28 cellular contexts compared by ENCODE assay signal in the genomic region with DNA sequence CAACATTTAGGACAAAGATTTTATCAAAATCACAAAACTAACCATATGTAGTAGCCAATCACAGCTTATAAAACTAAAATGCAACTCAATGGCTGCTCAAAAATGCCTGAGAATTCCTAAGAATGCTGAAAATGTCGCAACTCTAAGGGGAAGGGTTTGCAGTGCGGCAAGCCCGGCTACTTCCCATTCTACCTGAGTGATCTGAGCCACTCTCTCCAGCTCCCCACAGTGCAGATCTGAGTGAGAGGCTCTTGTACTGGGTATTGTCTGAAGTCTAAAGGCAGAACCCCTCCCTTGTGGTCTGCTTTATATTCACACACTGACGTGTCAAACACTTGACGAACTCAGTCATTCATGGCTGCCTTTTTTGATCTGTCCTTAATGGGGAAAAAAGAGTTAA. TPM values are rescaled to one million over a fixed set of nuclear protein-coding genes. Genes with fewer than 3 reads are reported as not detected.
DNase-seq lines count a peak whose midpoint lies in the region; ATAC-seq and TF ChIP-seq lines count a peak whose summit lies in the region.
"Had no signal": no experiment of that assay in that cellular context is flagged by ENCODE, and none has a peak within 500 bp of the region (broad histone marks: within the 10 kb centered on the region; RNA-seq: fewer than 3 reads in every experiment).

No MANE protein-coding gene starts in this region.

- H3K14ac ChIP-seq in H9 (ENCODE audit: insufficient read depth, low read length) = no peak overlapping the region

- H3K9me3 ChIP-seq in H9 (ENCODE audit: control insufficient read depth, low read depth, low read length) (no peaks in the 10 kb centered on the region), osteoblast (ENCODE audit: low read depth, low read length) (no peaks in the 10 kb centered on the region)
- H3K9me3 ChIP-seq: MG63, transverse colon had no signal

- H4K91ac ChIP-seq in H9 (ENCODE audit: insufficient read length, low read depth, low read length) = no peak overlapping the region

- H3K18ac ChIP-seq in H9 (ENCODE audit: insufficient read length, low read depth, low read length) = no peak overlapping the region

- no peak overlapping the region for H2BK120ac ChIP-seq in H9 (ENCODE audit: low read depth, low read length, poor library complexity, severe bottlenecking)

- ATAC-seq in HG02642 (IDR thresholded peaks at IDR 0.05; ENCODE audit: poor library complexity, unreplicated experiment) = no peak
- ATAC-seq: activated CD8-positive, alpha-beta T cell treated with anti-CD3 and anti-CD28 coated beads, Interleukin-2, amount 10 ng/mL, durations not matched to agents 7 days and 5 days; PC-3; stimulated activated naive CD8-positive, alpha-beta T cell treated with anti-CD3 and anti-CD28 coated beads, Interleukin-15, amount 100 ng/mL, for 72 hours had no signal

- no peak overlapping the region for H2BK15ac ChIP-seq in H9 (ENCODE audit: low read depth, low read length)

- H3K27me3 Mint-ChIP-seq in H9 (ENCODE audit: low read depth) = no peaks in the 10 kb centered on the region
- H3K27me3 Mint-ChIP-seq: IgD-negative memory B cell; stimulated activated naive CD8-positive, alpha-beta T cell treated with anti-CD3 and anti-CD28 coated beads, Interleukin-15, amount 100 ng/mL, for 72 hours had no signal

- H2BK12ac ChIP-seq in H9 (ENCODE audit: insufficient read length, low read depth, low read length) = no peak overlapping the region

- no peaks in the 10 kb centered on the region for H4K20me1 ChIP-seq in H9 (ENCODE audit: control insufficient read depth, insufficient read depth, insufficient read length)
- H4K20me1 ChIP-seq in osteoblast (ENCODE audit: insufficient read depth, low read length) = no peaks in the 10 kb centered on the region

- H3K9ac ChIP-seq in H9 (ENCODE audit: extremely low read depth, insufficient read length, low read length) = no peak overlapping the region

- no peak overlapping the region for H3K4me3 Mint-ChIP-seq in H9
- H3K4me3 Mint-ChIP-seq: activated CD8-positive, alpha-beta T cell treated with anti-CD3 and anti-CD28 coated beads, Interleukin-2, amount 10 ng/mL, durations not matched to agents 7 days and 5 days; IgD-negative memory B cell; immature natural killer cell; stimulated activated naive CD8-positive, alpha-beta T cell treated with anti-CD3 and anti-CD28 coated beads, Interleukin-15, amount 100 ng/mL, for 72 hours had no signal

- H3K36me3 ChIP-seq in osteoblast (ENCODE audit: insufficient read depth, low read length) = no peaks in the 10 kb centered on the region
- H3K36me3 ChIP-seq: MG63, transverse colon had no signal

- no peaks in the 10 kb centered on the region for H3K79me2 ChIP-seq in H9 (ENCODE audit: insufficient read depth, low read length)
- H3K79me2 ChIP-seq in osteoblast (ENCODE audit: insufficient read depth, low read length) = no peaks in the 10 kb centered on the region

- no peak overlapping the region for H4K8ac ChIP-seq in H9 (replicated peaks; ENCODE audit: insufficient read length, low read depth, low read length)

- no CpG with 5 or more reads among the region's 5 CpGs for WGBS in H9 (ENCODE audit: extremely low coverage, insufficient read length, low lambda C conversion rate)

- H3K27me3 ChIP-seq in H9 (ENCODE audit: insufficient read depth, low read length) = no peaks in the 10 kb centered on the region
- no peaks in the 10 kb centered on the region for H3K27me3 ChIP-seq in osteoblast (ENCODE audit: insufficient read depth, low read length)
- H3K27me3 ChIP-seq: MG63, transverse colon had no signal

- TF ChIP-seq CTCF in H9 (conservative IDR thresholded peaks at IDR 0.05) (no peak), osteoblast (IDR thresholded peaks at IDR 0.05; ENCODE audit: extremely low read depth, low read depth, low read length) (no peak)

- no peak overlapping the region for H2AK5ac ChIP-seq in H9 (ENCODE audit: insufficient read length, low read length)

- H3K36me3 Mint-ChIP-seq in H9 (ENCODE audit: insufficient read depth in 1 of 3, low read depth in 3 of 3) = no peaks in the 10 kb centered on the region

- no peak overlapping the region for H3K4ac ChIP-seq in H9 (ENCODE audit: low read depth, low read length)

- H2BK20ac ChIP-seq in H9 (ENCODE audit: low read depth, low read length, poor library complexity, severe bottlenecking) = no peak overlapping the region

- H3K4me3 ChIP-seq in osteoblast (ENCODE audit: insufficient read depth, low read length) = no peak overlapping the region
- H3K4me3 ChIP-seq: MG63, transverse colon had no signal

- H3K27ac ChIP-seq in H9 (ENCODE audit: insufficient read length, low read depth, low read length) = no peak overlapping the region
- no peak overlapping the region for H3K27ac ChIP-seq in osteoblast (ENCODE audit: low read depth, low read length)
- H3K27ac ChIP-seq: transverse colon had no signal

- H2AFZ ChIP-seq in H9 (ENCODE audit: low read length) (no peak overlapping the region), osteoblast (ENCODE audit: low read length) (no peak overlapping the region)

- H3K4me1 Mint-ChIP-seq in H9 = peaks cover 21 to 31% of the 10 kb centered on the region in 2 experiments
- H3K4me1 Mint-ChIP-seq: stimulated activated naive CD8-positive, alpha-beta T cell treated with anti-CD3 and anti-CD28 coated beads, Interleukin-15, amount 100 ng/mL, for 72 hours had no signal

- H2BK5ac ChIP-seq in H9 (ENCODE audit: insufficient read length, low read length) = no peak overlapping the region

- H3K56ac ChIP-seq in H9 (ENCODE audit: insufficient read length, low read depth, low read length) = no peak overlapping the region

- no peak overlapping the region for H4K5ac ChIP-seq in H9 (ENCODE audit: insufficient read length, low read depth, low read length)

- H3T11ph ChIP-seq in H9 (ENCODE audit: low read length) = no peak overlapping the region

- no peak overlapping the region for H3K4me2 ChIP-seq in H9 (ENCODE audit: insufficient read depth, insufficient read length, low read length)
- H3K4me2 ChIP-seq in osteoblast (ENCODE audit: insufficient read depth, low read length) = no peak overlapping the region

- H3K79me1 ChIP-seq in H9 (ENCODE audit: insufficient read depth, low read depth, low read length, poor library complexity, severe bottlenecking) = no peaks in the 10 kb centered on the region

- peaks cover 6% of the 10 kb centered on the region for H3K4me1 ChIP-seq in H9 (ENCODE audit: insufficient read depth, low read length)
- H3K4me1 ChIP-seq in osteoblast (ENCODE audit: insufficient read depth, low read length) = no peaks in the 10 kb centered on the region
- H3K4me1 ChIP-seq: transverse colon had no signal

- DNase-seq in H9 (peak; percentile 46), astrocyte of the hippocampus (ENCODE audit: low read depth, low spot score) (peak; percentile 73), kidney tubule cell (ENCODE audit: low spot score) (peak; percentile 33), renal cortical epithelial cell (ENCODE audit: low read depth) (peak; percentile 28), osteoblast (ENCODE audit: insufficient read length, low spot score, missing footprints) (no peak), MV-4-11 (lab: John Stamatoyannopoulos, UW) (no peak), Kasumi-1 (lab: John Stamatoyannopoulos, UW) (no peak)
- DNase-seq: ACHN; activated CD4-positive, CD25-positive, alpha-beta regulatory T cell treated with anti-CD3 and anti-CD28 coated beads, Interleukin-2, amount 50 U/mL, for 72 hours; activated CD8-positive, alpha-beta T cell treated with anti-CD3 and anti-CD28 coated beads, Interleukin-2, amount 10 ng/mL, durations not matched to agents 7 days and 5 days; activated naive CD4-positive, alpha-beta T cell; activated T-cell treated with anti-CD3 and anti-CD28 coated beads, Interleukin-2, amount 50 U/mL, for 1 hour; amniotic stem cell; caudate nucleus; dermis blood vessel endothelial cell; DMS 273 treated with DMSO at 0.1 percent for 48 hours; immature natural killer cell; MG63; NCI-H1417 treated with DMSO at 0.1 percent for 48 hours; NCI-H2227 treated with DMSO at 0.1 percent for 48 hours; NCI-H82; occipital lobe; PC-3; Right ventricle myocardium superior; stimulated activated naive CD8-positive, alpha-beta T cell treated with anti-CD3 and anti-CD28 coated beads, Interleukin-15, amount 100 ng/mL, for 72 hours; transverse colon had no signal

- H3K23me2 ChIP-seq in H9 (ENCODE audit: insufficient read length, low read depth, low read length, poor library complexity, severe bottlenecking) = no peaks in the 10 kb centered on the region

- H3K23ac ChIP-seq in H9 (ENCODE audit: insufficient read length, low read depth, low read length) = no peak overlapping the region

- no peaks in the 10 kb centered on the region for H3K9me3 Mint-ChIP-seq in H9
- H3K9me3 Mint-ChIP-seq: IgD-negative memory B cell; stimulated activated naive CD8-positive, alpha-beta T cell treated with anti-CD3 and anti-CD28 coated beads, Interleukin-15, amount 100 ng/mL, for 72 hours had no signal

- H3K27ac Mint-ChIP-seq in H9 = no peak overlapping the region
- H3K27ac Mint-ChIP-seq: activated CD8-positive, alpha-beta T cell treated with anti-CD3 and anti-CD28 coated beads, Interleukin-2, amount 10 ng/mL, durations not matched to agents 7 days and 5 days; IgD-negative memory B cell; immature natural killer cell; stimulated activated naive CD8-positive, alpha-beta T cell treated with anti-CD3 and anti-CD28 coated beads, Interleukin-15, amount 100 ng/mL, for 72 hours had no signal

RNA-seq across cellular contexts. Expression of a gene that starts 28.9 kb away (rescaled TPM):
- total RNA-seq in H9 (2021) (15.0 and 18.4 TPM in 2 replicates), renal cortical epithelial cell (24.1 and 61.3 TPM in 2 replicates), osteoblast (38.7 and 47.7 TPM in 2 replicates)

Comparison
In these comparisons a context has a peak if more than half of its experiments do, and no peak if none do; other contexts are left out.
1. DNase-seq: peak in H9 (single experiment), astrocyte of the hippocampus (single experiment), kidney tubule cell (single experiment) and renal cortical epithelial cell (single experiment); none in osteoblast (single experiment), MV-4-11 (single experiment) and Kasumi-1 (0 of 2).